Comparison of ENCODE assay signal across 11 cellular contexts in the genomic region with DNA sequence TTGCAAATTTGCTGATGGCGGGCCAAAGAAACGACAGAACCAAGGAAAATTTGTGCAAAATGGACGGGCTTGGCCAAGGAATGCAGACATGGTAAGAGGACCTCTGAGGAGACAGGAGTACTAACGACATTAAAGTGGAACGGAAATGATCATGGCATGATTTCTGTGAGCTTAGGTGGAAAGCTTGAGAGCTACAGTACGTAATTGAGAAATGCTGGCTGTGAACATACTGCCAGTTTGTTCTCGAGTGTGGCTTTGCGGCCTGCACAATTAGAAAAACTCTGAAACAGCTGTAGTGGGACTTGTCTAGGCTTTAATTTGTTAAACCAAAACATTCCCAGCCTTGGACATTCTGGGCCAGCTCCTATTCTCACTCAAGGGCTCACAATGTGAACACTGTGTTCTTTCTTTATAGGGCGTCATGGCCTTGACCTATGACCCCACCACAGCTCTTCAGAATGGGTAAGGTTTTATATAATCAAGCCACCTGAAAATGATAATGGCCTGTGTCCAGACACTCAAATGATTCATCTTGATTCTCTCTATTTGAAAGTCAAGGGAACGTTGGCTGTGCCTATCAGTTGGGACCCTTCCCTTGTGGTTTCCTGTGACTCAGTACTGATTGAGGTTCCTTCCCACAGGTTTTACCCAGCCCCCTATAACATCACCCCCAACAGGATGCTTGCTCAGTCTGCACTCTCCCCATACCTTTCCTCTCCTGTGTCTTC. TPM values are rescaled to one million over a fixed set of nuclear protein-coding genes. Genes with fewer than 3 reads are reported as not detected.
A peak's percentile ranks its signal among the peaks of the same experiment; 100 is the strongest.
DNase-seq lines count a peak whose midpoint lies in the region; ATAC-seq, FAIRE-seq and TF ChIP-seq lines count a peak whose summit lies in the region.
"Had no signal": no experiment of that assay in that cellular context is flagged by ENCODE, and none has a peak within 500 bp of the region (broad histone marks: within the 10 kb centered on the region; RNA-seq: fewer than 3 reads in every experiment).

No MANE protein-coding gene starts in this region.

- TF ChIP-seq CTCF in keratinocyte (optimal IDR thresholded peaks at IDR 0.05 in 1 of 3, IDR thresholded peaks at IDR 0.05 in 1 of 3, conservative IDR thresholded peaks at IDR 0.05 in 1 of 3; ENCODE audit: extremely low read depth in 1 of 3, insufficient read depth in 2 of 3, low read length in 3 of 3), result no peak

- peaks cover 12 to 36% (median 17%) of the 10 kb centered on the region in 10 experiments; a peak in 19 of 20 replicates for H3K4me1 ChIP-seq in BLaER1 treated with 17β-estradiol and CSF1 and Interleukin-3, amounts not matched to agents 10 nM and 100 nM
- peaks cover 29% of the 10 kb centered on the region for H3K4me1 ChIP-seq in keratinocyte (ENCODE audit: control insufficient read depth, extremely low read depth, insufficient read depth, low read length)
- H3K4me1 ChIP-seq: lower lobe of right lung had no signal

- H2AFZ ChIP-seq in keratinocyte (ENCODE audit: control insufficient read depth, low read length), result no peak overlapping the region

- H3K36me3 ChIP-seq in BLaER1 treated with 17β-estradiol and CSF1 and Interleukin-3, amounts not matched to agents 10 nM and 100 nM, result peaks cover 0 to 16% (median 0%) of the 10 kb centered on the region in 11 experiments; a peak in 5 of 22 replicates
- peaks cover 8 to 18% of the 10 kb centered on the region in 2 experiments for H3K36me3 ChIP-seq in keratinocyte (ENCODE audit: control insufficient read depth in 2 of 2, extremely low read depth in 1 of 2, insufficient read depth in 2 of 2, low read length in 2 of 2)

- ATAC-seq in GM19395 (IDR thresholded peaks at IDR 0.05; ENCODE audit: unreplicated experiment) (no peak), GM21360 (IDR thresholded peaks at IDR 0.05; ENCODE audit: unreplicated experiment) (no peak), HG02571 (IDR thresholded peaks at IDR 0.05; ENCODE audit: unreplicated experiment) (no peak)

- dilution Hi-C loops in keratinocyte (cut with MboI; ENCODE audit: extremely low pct_ligation_motif_present, low sequenced_read_pairs), result no loop called here

- no peaks in the 10 kb centered on the region for H3K9me3 ChIP-seq in BLaER1 treated with 17β-estradiol and CSF1 and Interleukin-3, amounts not matched to agents 10 nM and 100 nM (replicated peaks in 1 of 11)
- no peaks in the 10 kb centered on the region for H3K9me3 ChIP-seq in keratinocyte (ENCODE audit: control insufficient read depth, low read depth, low read length)
- H3K9me3 ChIP-seq: lower lobe of right lung had no signal

- H3K79me2 ChIP-seq in keratinocyte (ENCODE audit: control insufficient read depth, insufficient read depth, low read length), result no peaks in the 10 kb centered on the region

- H3K4me2 ChIP-seq in BLaER1 treated with 17β-estradiol and CSF1 and Interleukin-3, amounts not matched to agents 10 nM and 100 nM, result peak overlapping the region; percentile 21 to 84 (median 57); a peak in 21 of 22 replicates
- H3K4me2 ChIP-seq in keratinocyte (ENCODE audit: control insufficient read depth, extremely low read depth, insufficient read depth, low read depth, low read length), result peak overlapping the region; percentile 51

- peak; percentile 97 for FAIRE-seq in keratinocyte (lab: Jason Lieb, UNC)

- no peak overlapping the region for H3K4me3 ChIP-seq in BLaER1 treated with 17β-estradiol and CSF1 and Interleukin-3, amounts not matched to agents 10 nM and 100 nM
- H3K4me3 ChIP-seq in Jurkat, Clone E6-1 (ENCODE audit: low read length), result peak overlapping the region; percentile 34
- H3K4me3 ChIP-seq in keratinocyte (ENCODE audit: control insufficient read depth in 2 of 3, extremely low read depth in 1 of 3, insufficient read depth in 2 of 3, low read depth in 1 of 3, low read length in 3 of 3), result no peak overlapping the region
- H3K4me3 ChIP-seq: lower lobe of right lung had no signal

- H3K9me1 ChIP-seq in keratinocyte (ENCODE audit: control insufficient read depth, extremely low read depth, insufficient read depth, low read length), result no peaks in the 10 kb centered on the region

- H3K27me3 ChIP-seq in BLaER1 treated with 17β-estradiol and CSF1 and Interleukin-3, amounts not matched to agents 10 nM and 100 nM, result no peaks in the 10 kb centered on the region
- no peaks in the 10 kb centered on the region for H3K27me3 ChIP-seq in keratinocyte (ENCODE audit: control insufficient read depth, extremely low read depth, insufficient read depth, low read length)

- DNase-seq in Jurkat, Clone E6-1 (ENCODE audit: low read depth, low spot score), result peak; percentile 94
- DNase-seq in activated T-cell treated with anti-CD3 and anti-CD28 coated beads, Interleukin-2, amount 50 U/mL, for 48 hours, result peak; percentile 43 to 44
- peak; percentile 59 for DNase-seq in keratinocyte (ENCODE audit: low read depth, low spot score)
- DNase-seq in caudate nucleus (lab: John Stamatoyannopoulos, UW), result no peak
- DNase-seq: DMS 273 treated with DMSO at 0.1 percent for 48 hours; lower lobe of right lung; stimulated activated CD4-positive, alpha-beta T cell treated with anti-CD3 and anti-CD28 coated beads, Interleukin-12 subunit alpha, Interleukin-12 subunit beta, amount 100 ng/mL, for 4 hours had no signal

- H3K9ac ChIP-seq in BLaER1 treated with 17β-estradiol and CSF1 and Interleukin-3, amounts not matched to agents 10 nM and 100 nM, result peak overlapping the region in 2 of 11 experiments; percentile 3 to 26; a peak in 2 of 22 replicates
- no peak overlapping the region for H3K9ac ChIP-seq in keratinocyte (ENCODE audit: control insufficient read depth, extremely low read depth, insufficient read depth, low read length)

- peak overlapping the region in 7 of 11 experiments; percentile 4 to 59 (median 26); a peak in 11 of 22 replicates for H3K27ac ChIP-seq in BLaER1 treated with 17β-estradiol and CSF1 and Interleukin-3, amounts not matched to agents 10 nM and 100 nM
- H3K27ac ChIP-seq in keratinocyte (ENCODE audit: control insufficient read depth, insufficient read depth, low read length) (peak overlapping the region; percentile 60), caudate nucleus (ENCODE audit: low read depth, low read length) (no peak overlapping the region)
- H3K27ac ChIP-seq: lower lobe of right lung had no signal

- no peaks in the 10 kb centered on the region for H4K20me1 ChIP-seq in BLaER1 treated with 17β-estradiol and CSF1 and Interleukin-3, amounts not matched to agents 10 nM and 100 nM
- H4K20me1 ChIP-seq in keratinocyte (ENCODE audit: control insufficient read depth, extremely low read depth, insufficient read depth, low read length), result no peaks in the 10 kb centered on the region

RNA-seq across cellular contexts. Expression of a gene that starts 48.5 kb away (rescaled TPM):
- polyA plus RNA-seq in Jurkat, Clone E6-1 (2012; ENCODE audit: insufficient read depth, insufficient read length), result 35.9 TPM
- polyA plus RNA-seq in keratinocyte, result 55.7 to 63.7 TPM (median 56.6 TPM) in 3 replicates
- 158 TPM for polyA plus RNA-seq in keratinocyte (2011; ENCODE audit: low read depth)
- 46.7 and 62.9 TPM in 2 replicates for polyA plus RNA-seq in keratinocyte (2011; cell fraction: cytosol; rRNA removed)
- 232 and 291 TPM in 2 replicates for polyA plus RNA-seq in keratinocyte (2011; cell fraction: nucleus; rRNA removed)
- polyA plus RNA-seq in keratinocyte (2012; ENCODE audit: low replicate concordance), result 33.2 and 36.9 TPM in 2 replicates
- 119 to 279 TPM (median 150 TPM) in 3 replicates for polyA minus RNA-seq in keratinocyte
- 42.2 TPM for polyA minus RNA-seq in keratinocyte (2011; cell fraction: cytosol; rRNA and poly(A)+ RNA removed)
- 134 and 209 TPM in 2 replicates for polyA minus RNA-seq in keratinocyte (2011; cell fraction: nucleus; rRNA and poly(A)+ RNA removed)

RNA-seq across cellular contexts. Expression of a gene that starts 60.0 kb away (rescaled TPM):
- 3.8 TPM for polyA plus RNA-seq in Jurkat, Clone E6-1 (2012; ENCODE audit: insufficient read depth, insufficient read length)
- 46.2 to 83.0 TPM (median 64.5 TPM) in 3 replicates for polyA plus RNA-seq in keratinocyte
- 30.6 TPM for polyA plus RNA-seq in keratinocyte (2011; ENCODE audit: low read depth)
- polyA plus RNA-seq in keratinocyte (2011; cell fraction: cytosol; rRNA removed), result 56.0 and 98.7 TPM in 2 replicates
- 64.2 and 80.8 TPM in 2 replicates for polyA plus RNA-seq in keratinocyte (2011; cell fraction: nucleus; rRNA removed)
- 10.1 and 44.1 TPM in 2 replicates for polyA plus RNA-seq in keratinocyte (2012; ENCODE audit: low replicate concordance)
- 131 to 235 TPM (median 210 TPM) in 3 replicates for polyA minus RNA-seq in keratinocyte
- 47.2 TPM for polyA minus RNA-seq in keratinocyte (2011; cell fraction: cytosol; rRNA and poly(A)+ RNA removed)
- 27.3 and 67.9 TPM in 2 replicates for polyA minus RNA-seq in keratinocyte (2011; cell fraction: nucleus; rRNA and poly(A)+ RNA removed)

Comparison
In these comparisons a context has a peak if more than half of its experiments do, and no peak if none do; other contexts are left out.
1. DNase-seq: peak in Jurkat, Clone E6-1 (single experiment), activated T-cell treated with anti-CD3 and anti-CD28 coated beads, Interleukin-2, amount 50 U/mL, for 48 hours (2 of 2) and keratinocyte (single experiment); none in caudate nucleus (0 of 61).